Comparison of ENCODE assay signal across 18 cellular contexts in the genomic region with DNA sequence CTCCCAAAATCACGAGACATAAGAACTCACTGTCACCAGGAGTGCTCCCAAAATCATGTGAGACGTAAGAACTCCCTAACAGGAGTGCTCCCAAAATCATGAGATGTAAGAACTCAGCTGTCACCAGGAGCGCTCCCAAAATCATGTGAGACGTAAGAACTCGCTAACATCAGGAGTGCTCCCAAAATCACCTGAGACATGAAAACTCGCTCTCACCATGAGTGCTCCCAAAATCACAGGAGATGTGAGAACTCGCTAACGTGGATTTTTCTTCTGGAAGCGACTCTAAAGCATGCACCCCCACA.
"Had no signal": no experiment of that assay in that cellular context is flagged by ENCODE, and none has a peak within 500 bp of the region (broad histone marks: within the 10 kb centered on the region; RNA-seq: fewer than 3 reads in every experiment).

No MANE protein-coding gene starts in this region.

- H3K27ac Mint-ChIP-seq: naive thymus-derived CD8-positive, alpha-beta T cell had no signal

- H3K27me3 ChIP-seq: dorsolateral prefrontal cortex, foreskin keratinocyte, hepatocyte had no signal

- H3K4me1 Mint-ChIP-seq: naive thymus-derived CD8-positive, alpha-beta T cell had no signal

- H2AFZ ChIP-seq: hepatocyte had no signal

- H3K79me2 ChIP-seq: hepatocyte had no signal

- H3K4me2 ChIP-seq: hepatocyte, smooth muscle cell had no signal

- FAIRE-seq: kidney had no signal

- DNase-seq: cortex of kidney; dorsolateral prefrontal cortex; effector CD8-positive, alpha-beta T cell; head of caudate nucleus; kidney; left cardiac atrium; left ventricle myocardium inferior; mucosa of descending colon; stimulated activated CD4-positive, alpha-beta T cell treated with anti-CD3 and anti-CD28 coated beads, Interleukin-2, amount 100 ng/mL, for 48 hours; stimulated activated naive CD4-positive, alpha-beta T cell treated with Interleukin-2 at 50 U/mL for 16 hours; trophoblast cell had no signal

- H3K4me3 ChIP-seq: dorsolateral prefrontal cortex, hepatocyte, left ventricle myocardium inferior, lung, mucosa of descending colon, smooth muscle cell had no signal

- H3K27ac ChIP-seq: dorsolateral prefrontal cortex, foreskin keratinocyte, hepatocyte, left ventricle myocardium inferior had no signal

- ATAC-seq: esophagus mucosa; foreskin keratinocyte; left cardiac atrium; mucosa of descending colon; naive thymus-derived CD8-positive, alpha-beta T cell; right cardiac atrium had no signal

- H3K4me1 ChIP-seq: foreskin keratinocyte, left ventricle myocardium inferior had no signal

- H3K27me3 Mint-ChIP-seq: naive thymus-derived CD8-positive, alpha-beta T cell had no signal
